In genomic region chr1:155064109-155064812, GRCh38 we compare ENCODE assay signal across 8 cellular contexts. TPM values are rescaled to one million over a fixed set of nuclear protein-coding genes. Genes with fewer than 3 reads are reported as not detected.
A peak's percentile ranks its signal among the peaks of the same experiment; 100 is the strongest.
DNase-seq lines count a peak whose midpoint lies in the region; ATAC-seq and TF ChIP-seq lines count a peak whose summit lies in the region.

No MANE protein-coding gene starts in this region.

- CTCF ChIA-PET in BJ (lab: Yijun Ruan, JAX) = interaction anchor here (1.0 to 17.0 kb wide), 11 partner anchors 10 to 109 kb away, joined by 3 to 168 read pairs (median 6); partner anchors contain the start of genes ADAM15, EFNA3 and KRTCAP2

- H3K27ac Mint-ChIP-seq in dendritic cell treated with granulocyte-macrophage colony-stimulating factor and Interleukin-4, amounts not matched to agents 40 ng/mL and 50 ng/mL, for 4 days = peak overlapping the region; percentile 68

- no peaks in the 10 kb centered on the region for H3K27me3 ChIP-seq in BJ (ENCODE audit: control insufficient read depth, insufficient read depth, low read length)
- H3K27me3 ChIP-seq in OCI-LY3 (ENCODE audit: low read depth, low read length) = no peaks in the 10 kb centered on the region
- no peaks in the 10 kb centered on the region for H3K27me3 ChIP-seq in mononuclear cell (ENCODE audit: insufficient read depth, low read length)

- ATAC-seq in GM21381 (IDR thresholded peaks at IDR 0.05; ENCODE audit: unreplicated experiment) (peak; percentile 14), GM18517 (IDR thresholded peaks at IDR 0.05; ENCODE audit: unreplicated experiment) (no peak)

- H3K4me3 Mint-ChIP-seq in dendritic cell treated with granulocyte-macrophage colony-stimulating factor and Interleukin-4, amounts not matched to agents 40 ng/mL and 50 ng/mL, for 4 days = peak overlapping the region; percentile 84

- H4K20me1 ChIP-seq in OCI-LY3 (ENCODE audit: insufficient read depth, low read length) = peaks cover 10% of the 10 kb centered on the region; the same call in 1 of the 2 replicates

- H3K36me3 ChIP-seq in BJ (ENCODE audit: control insufficient read depth, insufficient read depth, low read length) (peaks cover 9% of the 10 kb centered on the region), OCI-LY3 (replicated peaks; ENCODE audit: low read depth, low read length) (peaks cover 22% of the 10 kb centered on the region)

- peaks cover 78% of the 10 kb centered on the region for H3K36me3 Mint-ChIP-seq in dendritic cell treated with granulocyte-macrophage colony-stimulating factor and Interleukin-4, amounts not matched to agents 40 ng/mL and 50 ng/mL, for 4 days (ENCODE audit: low read depth)

- H3K79me2 ChIP-seq in OCI-LY3 (ENCODE audit: low read length) = peaks cover 13% of the 10 kb centered on the region

- peaks cover 15% of the 10 kb centered on the region for H3K27me3 Mint-ChIP-seq in dendritic cell treated with granulocyte-macrophage colony-stimulating factor and Interleukin-4, amounts not matched to agents 40 ng/mL and 50 ng/mL, for 4 days

- peaks cover 74% of the 10 kb centered on the region for H3K4me1 Mint-ChIP-seq in dendritic cell treated with granulocyte-macrophage colony-stimulating factor and Interleukin-4, amounts not matched to agents 40 ng/mL and 50 ng/mL, for 4 days (ENCODE audit: low read depth)

- peak overlapping the region; percentile 71 for H3K27ac ChIP-seq in OCI-LY3 (ENCODE audit: low read length)

- H3K4me2 ChIP-seq in OCI-LY3 (ENCODE audit: low read length) = peak overlapping the region; percentile 91

- intact Hi-C loops in dendritic cell treated with granulocyte-macrophage colony-stimulating factor and Interleukin-4, amounts not matched to agents 40 ng/mL and 50 ng/mL, for 4 days (cut with micrococcal nuclease) = no loop called here

- 0 out of 2 replicates have a peak overlapping the region, but pooled peaks have one; percentile 22 for H2AFZ ChIP-seq in OCI-LY3 (ENCODE audit: low read depth, low read length)

- H3K9me3 Mint-ChIP-seq in dendritic cell treated with granulocyte-macrophage colony-stimulating factor and Interleukin-4, amounts not matched to agents 40 ng/mL and 50 ng/mL, for 4 days = no peaks in the 10 kb centered on the region

- no peak for DNase-seq in BJ (ENCODE audit: low read depth)
- no peak for DNase-seq in KG1 (lab: John Stamatoyannopoulos, UW)
- no peak for DNase-seq in NCI-H446 treated with DMSO at 0.1 percent for 48 hours (lab: John Stamatoyannopoulos, UW)

- no peaks in the 10 kb centered on the region for H3K9me3 ChIP-seq in OCI-LY3 (ENCODE audit: insufficient read depth, low read length)
- no peaks in the 10 kb centered on the region for H3K9me3 ChIP-seq in mononuclear cell (ENCODE audit: low read depth, low read length)

- H3K4me1 ChIP-seq in OCI-LY3 (ENCODE audit: low read length) = peaks cover 26% of the 10 kb centered on the region
- peaks cover 34% of the 10 kb centered on the region for H3K4me1 ChIP-seq in mononuclear cell (ENCODE audit: insufficient read depth, low read length)

- H3K4me3 ChIP-seq in BJ (ENCODE audit: low read depth, low read length) (peak overlapping the region; percentile 78), OCI-LY3 (ENCODE audit: low read length) (peak overlapping the region; percentile 83), mononuclear cell (ENCODE audit: low read length) (peak overlapping the region; percentile 64)

- peak overlapping the region; percentile 85 for H3K9ac ChIP-seq in OCI-LY3 (ENCODE audit: low read length)

- TF ChIP-seq CTCF in BJ (IDR thresholded peaks at IDR 0.05; ENCODE audit: insufficient read depth, low read depth, low read length) (no peak), OCI-LY3 (IDR thresholded peaks at IDR 0.05; ENCODE audit: low read depth, low read length) (no peak)

- POLR2A ChIA-PET in BJ (lab: Charles Lee) = interaction anchor here (0.9 kb wide), 1 partner anchor 13 kb away, joined by 4 read pairs; the partner anchor contains the start of gene ADAM15

RNA-seq across cellular contexts. Expression of gene EFNA4, which starts 0.7 kb away (rescaled TPM):
- 6.6 and 12.4 TPM in 2 replicates for polyA plus RNA-seq in BJ (2011; rRNA removed)
- polyA minus RNA-seq in BJ (2011; rRNA and poly(A)+ RNA removed) = 3.9 and 4.4 TPM in 2 replicates
- total RNA-seq in mononuclear cell = 2.4 TPM

RNA-seq across cellular contexts. Expression of gene ADAM15, which starts 13.1 kb away (rescaled TPM):
- polyA plus RNA-seq in BJ (2011; rRNA removed) = 55.1 and 88.8 TPM in 2 replicates
- 51.8 and 148 TPM in 2 replicates for polyA minus RNA-seq in BJ (2011; rRNA and poly(A)+ RNA removed)
- 25.1 TPM for total RNA-seq in mononuclear cell

RNA-seq across cellular contexts. Expression of gene EFNA3, which starts 14.4 kb away (rescaled TPM):
- 1.4 and 1.8 TPM in 2 replicates for polyA plus RNA-seq in BJ (2011; rRNA removed)
- polyA minus RNA-seq in BJ (2011; rRNA and poly(A)+ RNA removed) = 0.47 and 1.2 TPM in 2 replicates
- total RNA-seq in mononuclear cell = 0.21 TPM

RNA-seq across cellular contexts. Expression of gene DCST1, which starts 30.6 kb away (rescaled TPM):
- not detected in 2 replicates for polyA plus RNA-seq in BJ (2011; rRNA removed)
- polyA minus RNA-seq in BJ (2011; rRNA and poly(A)+ RNA removed) = not detected in 2 replicates
- total RNA-seq in mononuclear cell = 0.21 TPM

RNA-seq across cellular contexts. Expression of gene DCST2, which starts 30.7 kb away (rescaled TPM):
- 0.17 and 0.38 TPM in 2 replicates for polyA plus RNA-seq in BJ (2011; rRNA removed)
- 0.28 TPM in 1 of 2 replicates, not detected in the other for polyA minus RNA-seq in BJ (2011; rRNA and poly(A)+ RNA removed)
- total RNA-seq in mononuclear cell = 0.10 TPM
